14 cellular contexts compared by ENCODE assay signal in genomic region chr1:181587870-181588438, GRCh38.
DNase-seq lines count a peak whose midpoint lies in the region; ATAC-seq and TF ChIP-seq lines count a peak whose summit lies in the region.
"Had no signal": no experiment of that assay in that cellular context is flagged by ENCODE, and none has a peak within 500 bp of the region (broad histone marks: within the 10 kb centered on the region; RNA-seq: fewer than 3 reads in every experiment).

No MANE protein-coding gene starts in this region.

- WGBS in mammary epithelial cell (ENCODE audit: low coverage, missing lambda C conversion rate): 85% methylated on average over 9 of the region's 10 CpGs
- WGBS in endodermal cell (ENCODE audit: insufficient coverage in 1 of 2, insufficient read length in 1 of 2), 2 experiments: 92 to 93% methylated on average over 9 to 10 of the region's 10 CpGs
- WGBS in psoas muscle, 3 donors: 83 to 88% (median 87%) methylated on average over 10 of the region's 10 CpGs

- H3K27ac Mint-ChIP-seq in MCF 10A (ENCODE audit: low read depth, unreplicated experiment): no peak overlapping the region
- no peak overlapping the region for H3K27ac Mint-ChIP-seq in endodermal cell
- no peak overlapping the region for H3K27ac Mint-ChIP-seq in type B pancreatic cell
- H3K27ac Mint-ChIP-seq: activated CD8-positive, alpha-beta memory T cell treated with anti-CD3 and anti-CD28 coated beads, Interleukin-2, amount 10 ng/mL, durations not matched to agents 7 days and 5 days; activated naive CD8-positive, alpha-beta T cell had no signal

- peak; percentile 13 for DNase-seq in MCF 10A (ENCODE audit: unreplicated experiment)
- no peak for DNase-seq in mammary epithelial cell
- DNase-seq in endodermal cell: peak; percentile 56
- no peak for DNase-seq in type B pancreatic cell (ENCODE audit: extremely low spot score, unreplicated experiment)
- no peak for DNase-seq in psoas muscle
- DNase-seq: activated CD8-positive, alpha-beta memory T cell treated with anti-CD3 and anti-CD28 coated beads, Interleukin-2, amount 10 ng/mL, durations not matched to agents 7 days and 5 days; AML-193; GOT3; NCI-H2029 had no signal

- no peak overlapping the region for H3K4me2 ChIP-seq in mammary epithelial cell (ENCODE audit: insufficient read depth, low read depth, low read length)

- peaks cover 10% of the 10 kb centered on the region for H3K27me3 Mint-ChIP-seq in MCF 10A (ENCODE audit: insufficient read depth, unreplicated experiment)
- H3K27me3 Mint-ChIP-seq in endodermal cell (ENCODE audit: insufficient read depth): peaks cover 14% of the 10 kb centered on the region
- H3K27me3 Mint-ChIP-seq in type B pancreatic cell: peaks cover 15% of the 10 kb centered on the region

- H2AFZ ChIP-seq in mammary epithelial cell (ENCODE audit: low read depth, low read length): no peak overlapping the region

- H3K4me3 ChIP-seq in mammary epithelial cell (replicated peaks in 1 of 3; ENCODE audit: insufficient read depth in 1 of 3, low read depth in 2 of 3, low read length in 3 of 3): no peak overlapping the region
- no peak overlapping the region for H3K4me3 ChIP-seq in endodermal cell (ENCODE audit: low read length)
- H3K4me3 ChIP-seq in psoas muscle: no peak overlapping the region

- no peaks in the 10 kb centered on the region for H4K20me1 ChIP-seq in mammary epithelial cell (ENCODE audit: insufficient read depth, low read length)

- CTCF ChIA-PET in MCF 10A (lab: Yijun Ruan, JAX) (interaction anchor here (0.7 to 2.2 kb wide), 7 partner anchors 11 to 493 kb away, joined by 3 to 5 read pairs (median 3); partner anchors contain the start of gene CACNA1E), mammary epithelial cell (lab: Charles Lee; ENCODE audit: low non-redundant PET) (no interaction called here)

- ATAC-seq in HG03520 (IDR thresholded peaks at IDR 0.05; ENCODE audit: unreplicated experiment) (no peak), psoas muscle (no peak), HG03442 (IDR thresholded peaks at IDR 0.05; ENCODE audit: unreplicated experiment) (no peak)
- ATAC-seq: activated CD8-positive, alpha-beta memory T cell treated with anti-CD3 and anti-CD28 coated beads, Interleukin-2, amount 10 ng/mL, durations not matched to agents 7 days and 5 days had no signal

- no peaks in the 10 kb centered on the region for H3K27me3 ChIP-seq in mammary epithelial cell (ENCODE audit: insufficient read depth, low read length)
- H3K27me3 ChIP-seq in endodermal cell (ENCODE audit: control insufficient read depth, insufficient read depth, low read length, poor library complexity, severe bottlenecking): peaks cover 49% of the 10 kb centered on the region
- H3K27me3 ChIP-seq in psoas muscle (ENCODE audit: insufficient read depth in 3 of 3, low read length in 2 of 3): peaks cover 0 to 2% (median 0%) of the 10 kb centered on the region in 3 donors

- intact Hi-C loops in MCF 10A (cut with micrococcal nuclease) (no loop called here), mammary epithelial cell (cut with micrococcal nuclease) (no loop called here), psoas muscle (cut with DNase I) (no loop called here)

- BruUV-seq in MCF 10A (replicated peaks; lab: Mats Ljungman, UMichigan): no TSS peak
- no TSS peak for BruUV-seq in mammary epithelial cell (replicated peaks; lab: Mats Ljungman, UMichigan)

- H3K79me2 ChIP-seq in mammary epithelial cell (ENCODE audit: insufficient read depth, low read length): no peaks in the 10 kb centered on the region

- H3K9me3 ChIP-seq in mammary epithelial cell (replicated peaks; ENCODE audit: insufficient read depth, low read length) (no peaks in the 10 kb centered on the region), endodermal cell (ENCODE audit: control insufficient read depth, low read length) (no peaks in the 10 kb centered on the region), psoas muscle (no peaks in the 10 kb centered on the region)

- no peaks in the 10 kb centered on the region for H3K36me3 Mint-ChIP-seq in MCF 10A (ENCODE audit: insufficient read depth, unreplicated experiment)
- H3K36me3 Mint-ChIP-seq in endodermal cell (ENCODE audit: low read depth): no peaks in the 10 kb centered on the region
- no peaks in the 10 kb centered on the region for H3K36me3 Mint-ChIP-seq in type B pancreatic cell
- H3K36me3 Mint-ChIP-seq: activated CD8-positive, alpha-beta memory T cell treated with anti-CD3 and anti-CD28 coated beads, Interleukin-2, amount 10 ng/mL, durations not matched to agents 7 days and 5 days; activated naive CD8-positive, alpha-beta T cell had no signal

- peak; percentile 17 for TF ChIP-seq CTCF in MCF 10A (IDR thresholded peaks at IDR 0.05; ENCODE audit: unreplicated experiment)
- TF ChIP-seq CTCF in mammary epithelial cell (conservative IDR thresholded peaks at IDR 0.05 in 1 of 2, IDR thresholded peaks at IDR 0.05 in 1 of 2; ENCODE audit: extremely low read depth in 1 of 2, insufficient read depth in 1 of 2, low read depth in 1 of 2, low read length in 2 of 2): peak in 1 of 2 donors; percentile 8
- peak; percentile 69 for TF ChIP-seq CTCF in LNCAP (IDR thresholded peaks at IDR 0.05)
- peak; percentile 59 for TF ChIP-seq CTCF in endodermal cell (conservative IDR thresholded peaks at IDR 0.05)
- TF ChIP-seq CTCF in type B pancreatic cell (conservative IDR thresholded peaks at IDR 0.05): peak; percentile 55
- no peak for TF ChIP-seq CTCF in psoas muscle (IDR thresholded peaks at IDR 0.05)

- H3K4me3 Mint-ChIP-seq in MCF 10A (ENCODE audit: unreplicated experiment): no peak overlapping the region
- H3K4me3 Mint-ChIP-seq in endodermal cell: no peak overlapping the region
- H3K4me3 Mint-ChIP-seq in type B pancreatic cell: no peak overlapping the region
- H3K4me3 Mint-ChIP-seq: activated CD8-positive, alpha-beta memory T cell treated with anti-CD3 and anti-CD28 coated beads, Interleukin-2, amount 10 ng/mL, durations not matched to agents 7 days and 5 days; activated naive CD8-positive, alpha-beta T cell; central memory CD8-positive, alpha-beta T cell had no signal

- H3K4me1 Mint-ChIP-seq in MCF 10A (ENCODE audit: insufficient read depth, unreplicated experiment) (no peaks in the 10 kb centered on the region), endodermal cell (peaks cover 28% of the 10 kb centered on the region), type B pancreatic cell (ENCODE audit: unreplicated experiment) (no peaks in the 10 kb centered on the region)
- H3K4me1 Mint-ChIP-seq: activated CD8-positive, alpha-beta memory T cell treated with anti-CD3 and anti-CD28 coated beads, Interleukin-2, amount 10 ng/mL, durations not matched to agents 7 days and 5 days; central memory CD8-positive, alpha-beta T cell had no signal

- no peaks in the 10 kb centered on the region for H3K9me3 Mint-ChIP-seq in MCF 10A (ENCODE audit: unreplicated experiment)
- H3K9me3 Mint-ChIP-seq in endodermal cell: no peaks in the 10 kb centered on the region
- no peaks in the 10 kb centered on the region for H3K9me3 Mint-ChIP-seq in type B pancreatic cell
- H3K9me3 Mint-ChIP-seq: central memory CD8-positive, alpha-beta T cell had no signal

- H3K4me1 ChIP-seq in mammary epithelial cell (ENCODE audit: insufficient read depth, low read length) (no peaks in the 10 kb centered on the region), endodermal cell (ENCODE audit: control insufficient read depth, insufficient read depth, low read length) (peaks cover 4% of the 10 kb centered on the region), psoas muscle (no peaks in the 10 kb centered on the region)

- dilution Hi-C loops in mammary epithelial cell (cut with HindIII; ENCODE audit: low sequenced_read_pairs): no loop called here

- H3K27ac ChIP-seq in mammary epithelial cell (ENCODE audit: insufficient read depth, low read depth, low read length) (no peak overlapping the region), endodermal cell (ENCODE audit: low read depth, low read length) (no peak overlapping the region), psoas muscle (no peak overlapping the region)

- H3K36me3 ChIP-seq in mammary epithelial cell (ENCODE audit: insufficient read depth, low read length): no peaks in the 10 kb centered on the region
- no peaks in the 10 kb centered on the region for H3K36me3 ChIP-seq in endodermal cell (ENCODE audit: control insufficient read depth, insufficient read depth, low read length)
- H3K36me3 ChIP-seq in psoas muscle (ENCODE audit: insufficient read depth in 1 of 2, low read depth in 1 of 2): no peaks in the 10 kb centered on the region

- POLR2A ChIA-PET in MCF 10A (lab: Yijun Ruan, JAX): interaction anchor here (0.6 kb wide), 2 partner anchors 20 to 271 kb away, joined by 3 to 4 read pairs; no protein-coding TSS in a partner anchor

- in situ Hi-C loops in mammary epithelial cell (cut with MboI; ENCODE audit: low sequenced_read_pairs in 2 of 2): no loop called here

- H3K9ac ChIP-seq in mammary epithelial cell (ENCODE audit: insufficient read depth, low read length) (no peak overlapping the region), endodermal cell (ENCODE audit: extremely low read depth, low read length, poor library complexity, severe bottlenecking) (no peak overlapping the region)

Comparison
In these comparisons a context has a peak if more than half of its experiments do, and no peak if none do; other contexts are left out.
1. DNase-seq: peak in MCF 10A (single experiment) and endodermal cell (single experiment); none in mammary epithelial cell (single experiment), type B pancreatic cell (single experiment) and psoas muscle (0 of 2).